8 cellular contexts compared by ENCODE assay signal in the genomic region with DNA sequence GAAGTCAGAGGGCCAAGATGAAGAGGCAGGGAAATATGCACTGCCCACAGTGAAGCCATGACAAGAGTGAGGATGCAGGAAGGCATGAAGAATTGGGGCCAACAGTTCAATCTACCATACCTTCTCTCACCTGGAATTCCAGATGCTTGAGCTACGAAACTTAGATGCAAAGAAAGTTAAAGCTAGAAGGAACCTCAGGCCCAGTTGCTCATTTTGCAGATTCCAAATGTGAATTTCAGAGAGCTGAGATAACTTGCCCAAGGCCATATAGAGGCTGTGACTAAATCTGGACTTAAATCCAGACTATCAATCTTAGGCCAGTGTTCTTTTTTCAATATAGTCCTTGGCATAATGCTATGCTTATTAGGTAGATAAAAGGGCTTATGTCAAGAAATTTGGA.
"Had no signal": no experiment of that assay in that cellular context is flagged by ENCODE, and none has a peak within 500 bp of the region (broad histone marks: within the 10 kb centered on the region; RNA-seq: fewer than 3 reads in every experiment).

No MANE protein-coding gene starts in this region.

- ATAC-seq: GM23338, K562 had no signal

- H2AFZ ChIP-seq: GM23338 had no signal

- DNase-seq: H9, HCEC 1CT, IMR-90 had no signal

- H3K27ac Mint-ChIP-seq: GM23338, H9 had no signal

- H3K9me3 Mint-ChIP-seq: GM23338 had no signal

- H3K4me3 Mint-ChIP-seq: GM23338, H9 had no signal

- H3K4me3 ChIP-seq: GM23338, K562 had no signal

- FAIRE-seq: H1, H54, HTR-8/SVneo, K562 had no signal

- H3K4me1 Mint-ChIP-seq: GM23338, H9 had no signal

- H3K4me2 ChIP-seq: GM23338 had no signal
